Comparison of ENCODE assay signal across 8 cellular contexts in the genomic region with DNA sequence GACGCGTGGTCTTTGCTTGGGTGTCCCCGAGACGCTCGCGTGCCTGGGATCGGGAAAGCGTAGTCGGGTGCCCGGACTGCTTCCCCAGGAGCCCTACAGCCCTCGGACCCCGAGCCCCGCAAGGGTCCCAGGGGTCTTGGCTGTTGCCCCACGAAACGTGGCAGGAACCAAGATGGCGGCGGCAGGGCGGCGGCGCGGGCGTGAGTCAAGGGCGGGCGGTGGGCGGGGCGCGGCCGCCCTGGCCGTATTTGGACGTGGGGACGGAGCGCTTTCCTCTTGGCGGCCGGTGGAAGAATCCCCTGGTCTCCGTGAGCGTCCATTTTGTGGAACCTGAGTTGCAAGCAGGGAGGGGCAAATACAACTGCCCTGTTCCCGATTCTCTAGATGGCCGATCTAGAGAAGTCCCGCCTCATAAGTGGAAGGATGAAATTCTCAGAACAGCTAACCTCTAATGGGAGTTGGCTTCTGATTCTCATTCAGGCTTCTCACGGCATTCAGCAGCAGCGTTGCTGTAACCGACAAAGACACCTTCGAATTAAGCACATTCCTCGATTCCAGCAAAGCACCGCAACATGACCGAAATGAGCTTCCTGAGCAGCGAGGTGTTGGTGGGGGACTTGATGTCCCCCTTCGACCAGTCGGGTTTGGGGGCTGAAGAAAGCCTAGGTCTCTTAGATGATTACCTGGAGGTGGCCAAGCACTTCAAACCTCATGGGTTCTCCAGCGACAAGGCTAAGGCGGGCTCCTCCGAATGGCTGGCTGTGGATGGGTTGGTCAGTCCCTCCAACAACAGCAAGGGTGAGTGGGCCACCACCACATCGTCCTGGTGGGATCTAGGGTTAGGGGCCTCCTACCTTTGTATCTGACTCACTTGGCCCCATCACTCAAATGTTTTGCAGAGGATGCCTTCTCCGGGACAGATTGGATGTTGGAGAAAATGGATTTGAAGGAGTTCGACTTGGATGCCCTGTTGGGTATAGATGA. TPM values are rescaled to one million over a fixed set of nuclear protein-coding genes. Genes with fewer than 3 reads are reported as not detected.
DNase-seq lines count a peak whose midpoint lies in the region; ATAC-seq and TF ChIP-seq lines count a peak whose summit lies in the region.

No MANE protein-coding gene starts in this region.

- H3K27ac ChIP-seq in tibial artery: peak overlapping the region; percentile 98 to 99

- TF ChIP-seq CTCF in foreskin fibroblast (IDR thresholded peaks at IDR 0.05; ENCODE audit: low read depth, low read length) (no peak), tibial artery (IDR thresholded peaks at IDR 0.05) (peak in 1 of 2 experiments; percentile 3)

- no peaks in the 10 kb centered on the region for H3K9me3 ChIP-seq in neuron (ENCODE audit: low read length)
- H3K9me3 ChIP-seq in tibial artery: no peaks in the 10 kb centered on the region

- H3K4me1 ChIP-seq in neuron (ENCODE audit: insufficient read depth, low read length): peaks cover 35% of the 10 kb centered on the region
- peaks cover 5 to 56% (median 46%) of the 10 kb centered on the region in 4 donors for H3K4me1 ChIP-seq in tibial artery

- H3K27me3 ChIP-seq in neuron (ENCODE audit: insufficient read depth, low read length): no peaks in the 10 kb centered on the region
- H3K27me3 ChIP-seq in tibial artery: no peaks in the 10 kb centered on the region

- H3K36me3 ChIP-seq in neuron (ENCODE audit: insufficient read depth, low read length): peaks cover 38% of the 10 kb centered on the region
- peaks cover 32 to 71% (median 46%) of the 10 kb centered on the region in 3 donors for H3K36me3 ChIP-seq in tibial artery

- intact Hi-C loops in tibial artery (cut with DNase I; ENCODE audit: low total_unique reads): loop anchor here (5.0 to 10.0 kb wide), 3 partner anchors 86 to 369 kb away; partner anchors contain the start of genes CBX7 and TAB1

- DNase-seq in A172 (ENCODE audit: low spot score) (peak; percentile 34), RPMI8226 (peak; percentile 75), foreskin fibroblast (peak; percentile 69 to 93), tibial artery (peak; percentile 82 to 94)
- peak; percentile 47 to 73 (median 61) for DNase-seq in activated naive CD4-positive, alpha-beta T cell (lab: John Stamatoyannopoulos, UW)

- peak overlapping the region; percentile 80 to 98 for H3K4me3 ChIP-seq in foreskin fibroblast (ENCODE audit: low read depth in 1 of 2, low read length in 2 of 2)
- peak overlapping the region; percentile 96 for H3K4me3 ChIP-seq in neuron (ENCODE audit: low read length)
- H3K4me3 ChIP-seq in tibial artery: peak overlapping the region; percentile 84 to 90

- no peak overlapping the region for H2AFZ ChIP-seq in neuron (ENCODE audit: low read depth, low read length)

- ATAC-seq in GM18505 (IDR thresholded peaks at IDR 0.05; ENCODE audit: unreplicated experiment) (peak; percentile 17), HG03103 (IDR thresholded peaks at IDR 0.05; ENCODE audit: low read depth, unreplicated experiment) (peak; percentile 22)

- no peak for TF ChIP-seq POLR2A in GM18505 (IDR thresholded peaks at IDR 0.05; ENCODE audit: borderline replicate concordance, extremely low read depth, insufficient read depth, insufficient read length)

RNA-seq across cellular contexts. Expression of gene ATF4, which starts 0.8 kb away (rescaled TPM):
- total RNA-seq in A172 (2014; rRNA removed; shearing (Covaris generic)): 90.9 and 114 TPM in 2 replicates

RNA-seq across cellular contexts. Expression of gene RPS19BP1, which starts 11.4 kb away (rescaled TPM):
- 81.4 and 87.3 TPM in 2 replicates for total RNA-seq in A172 (2014; rRNA removed; shearing (Covaris generic))

RNA-seq across cellular contexts. Expression of gene MIEF1, which starts 19.1 kb away (rescaled TPM):
- total RNA-seq in A172 (2014; rRNA removed; shearing (Covaris generic)): 14.0 and 15.8 TPM in 2 replicates

RNA-seq across cellular contexts. Expression of gene CACNA1I, which starts 49.4 kb away (rescaled TPM):
- total RNA-seq in A172 (2014; rRNA removed; shearing (Covaris generic)): 0.02 and 0.05 TPM in 2 replicates

Comparison
In these comparisons a context has a peak if more than half of its experiments do, and no peak if none do; other contexts are left out.
1. Peak in every context shown above with its lines: DNase-seq, ATAC-seq, H3K4me3 ChIP-seq and H3K27ac ChIP-seq.
2. DNase-seq: peak in every context shown above with its lines; median percentile 88 in tibial artery; 81 in foreskin fibroblast; 75 in RPMI8226; 61 in activated naive CD4-positive, alpha-beta T cell; 34 in A172.